Comparison of ENCODE assay signal across 30 cellular contexts in genomic region chr20:32619586-32619985, GRCh38. TPM values are rescaled to one million over a fixed set of nuclear protein-coding genes. Genes with fewer than 3 reads are reported as not detected.
"Had no signal": no experiment of that assay in that cellular context is flagged by ENCODE, and none has a peak within 500 bp of the region (broad histone marks: within the 10 kb centered on the region; RNA-seq: fewer than 3 reads in every experiment).

No MANE protein-coding gene starts in this region.

- H3K4me1 ChIP-seq: esophagus muscularis mucosa, foreskin keratinocyte, gastrocnemius medialis, heart left ventricle had no signal

- ATAC-seq: activated CD4-positive, CD25-positive, alpha-beta regulatory T cell treated with anti-CD3 and anti-CD28 coated beads, Interleukin-2, amount 50 U/mL, for 24 hours; activated CD8-positive, alpha-beta T cell treated with anti-CD3 and anti-CD28 coated beads for 36 hours; activated T-cell treated with anti-CD3 and anti-CD28 coated beads, Interleukin-2, amount 50 U/mL, for 4 hours; activated T-helper 17 cell treated with anti-CD3 and anti-CD28 coated beads, Interleukin-2, amount 50 U/mL, for 72 hours; foreskin keratinocyte; gastrocnemius medialis; heart left ventricle; T-helper 17 cell had no signal

- H3K9me3 ChIP-seq: esophagus muscularis mucosa, gastrocnemius medialis, heart left ventricle had no signal

- H3K27me3 ChIP-seq: brain microvascular endothelial cell, dorsolateral prefrontal cortex, gastrocnemius medialis had no signal

- DNase-seq: activated B cell treated with CpG ODN at 0.5 μM for 24 hours; activated CD4-positive, alpha-beta T cell treated with anti-CD3 and anti-CD28 coated beads for 48 hours; activated CD4-positive, alpha-beta T cell treated with anti-CD3 and anti-CD28 coated beads, Interleukin-2, amount 50 U/mL, for 1 hour; activated CD4-positive, alpha-beta T cell treated with anti-CD3 and anti-CD28 coated beads, Interleukin-2, amount 50 U/mL, for 48 hours; activated CD8-positive, alpha-beta memory T cell treated with anti-CD3 and anti-CD28 coated beads for 24 hours; activated CD8-positive, alpha-beta T cell treated with anti-CD3 and anti-CD28 coated beads for 36 hours; activated effector memory CD4-positive, alpha-beta T cell treated with Interleukin-2 at 50 U/mL for 16 hours; activated gamma-delta T cell treated with Interleukin-2 at 50 U/mL for 16 hours; activated naive CD4-positive, alpha-beta T cell treated with anti-CD3 and anti-CD28 coated beads, Interleukin-2, amount 50 U/mL, for 16 hours; activated naive CD4-positive, alpha-beta T cell treated with Interleukin-2 at 50 U/mL for 16 hours; activated T-cell treated with anti-CD3 and anti-CD28 coated beads, Interleukin-2, amount 50 U/mL, for 4 hours; amniotic stem cell; anterior cingulate cortex; brain microvascular endothelial cell; dorsolateral prefrontal cortex; effector memory CD4-positive, alpha-beta T cell; erythroblast; foreskin keratinocyte; gastrocnemius medialis; glutamatergic neuron; heart left ventricle; T-helper 17 cell; T1000; WERI-Rb-1 had no signal

- H3K36me3 ChIP-seq: brain microvascular endothelial cell, esophagus muscularis mucosa, gastrocnemius medialis, heart left ventricle, WERI-Rb-1 had no signal

- H3K4me3 ChIP-seq: coronary artery, dorsolateral prefrontal cortex, esophagus muscularis mucosa, gastrocnemius medialis, heart left ventricle had no signal

- H3K27ac ChIP-seq: brain microvascular endothelial cell, coronary artery, dorsolateral prefrontal cortex, esophagus muscularis mucosa, foreskin keratinocyte, gastrocnemius medialis, heart left ventricle, WERI-Rb-1 had no signal

RNA-seq across cellular contexts. Expression of gene C20orf203, which starts 54.2 kb away (rescaled TPM):
- total RNA-seq: activated B cell treated with CpG ODN at 0.5 μM for 24 hours; activated T-cell treated with anti-CD3 and anti-CD28 coated beads, Interleukin-2, amount 50 U/mL, for 4 hours; astrocyte; cardiac septum; foreskin keratinocyte; gastrocnemius medialis had no signal
- polyA plus RNA-seq: foreskin keratinocyte, heart left ventricle had no signal
